ENCODE assay signal across 24 cellular contexts in genomic region chr14:30240002-30240401, GRCh38.
"Had no signal": no experiment of that assay in that cellular context is flagged by ENCODE, and none has a peak within 500 bp of the region (broad histone marks: within the 10 kb centered on the region; RNA-seq: fewer than 3 reads in every experiment).

No MANE protein-coding gene starts in this region.

- H3K4me3 Mint-ChIP-seq: activated CD4-positive, alpha-beta T cell treated with anti-CD3 and anti-CD28 coated beads, Interleukin-2, amount 10 ng/mL, durations not matched to agents 7 days and 5 days; activated T-cell treated with anti-CD3 and anti-CD28 coated beads, Interleukin-2, amount 50 U/mL, for 72 hours; memory B cell; naive B cell; stimulated activated naive CD8-positive, alpha-beta T cell treated with anti-CD3 and anti-CD28 coated beads, Interleukin-15, amount 100 ng/mL, for 72 hours had no signal

- H3K4me3 ChIP-seq: adrenal gland, breast epithelium, mucosa of descending colon, right atrium auricular region, skin epidermis, suprapubic skin, transverse colon, uterus had no signal

- H3K9me3 ChIP-seq: adrenal gland, breast epithelium, mucosa of descending colon, right atrium auricular region, suprapubic skin, transverse colon, uterus had no signal

- H3K36me3 Mint-ChIP-seq: activated naive CD4-positive, alpha-beta T cell treated with anti-CD3 and anti-CD28 coated beads, Interleukin-2, amount 50 U/mL, for 72 hours; memory B cell; naive B cell had no signal

- H3K4me1 Mint-ChIP-seq: activated CD4-positive, alpha-beta T cell treated with anti-CD3 and anti-CD28 coated beads, Interleukin-2, amount 10 ng/mL, durations not matched to agents 7 days and 5 days; naive B cell; stimulated activated naive CD8-positive, alpha-beta T cell treated with anti-CD3 and anti-CD28 coated beads, Interleukin-15, amount 100 ng/mL, for 72 hours had no signal

- H3K4me1 ChIP-seq: adrenal gland, breast epithelium, right atrium auricular region, transverse colon, uterus had no signal

- H3K9me3 Mint-ChIP-seq: activated CD4-positive, alpha-beta T cell treated with anti-CD3 and anti-CD28 coated beads, Interleukin-2, amount 10 ng/mL, durations not matched to agents 7 days and 5 days had no signal

- H3K27me3 ChIP-seq: adrenal gland, breast epithelium, right atrium auricular region, suprapubic skin, transverse colon, uterus had no signal

- H3K27me3 Mint-ChIP-seq: activated CD4-positive, alpha-beta T cell treated with anti-CD3 and anti-CD28 coated beads, Interleukin-2, amount 10 ng/mL, durations not matched to agents 7 days and 5 days; memory B cell; stimulated activated naive CD8-positive, alpha-beta T cell treated with anti-CD3 and anti-CD28 coated beads, Interleukin-15, amount 100 ng/mL, for 72 hours had no signal

- H3K27ac Mint-ChIP-seq: activated CD4-positive, alpha-beta T cell treated with anti-CD3 and anti-CD28 coated beads, Interleukin-2, amount 10 ng/mL, durations not matched to agents 7 days and 5 days; activated naive CD4-positive, alpha-beta T cell treated with anti-CD3 and anti-CD28 coated beads, Interleukin-2, amount 50 U/mL, for 72 hours; memory B cell; naive B cell had no signal

- H3K36me3 ChIP-seq: adrenal gland, breast epithelium, right atrium auricular region, suprapubic skin, transverse colon, uterus had no signal

- H3K27ac ChIP-seq: adrenal gland, breast epithelium, right atrium auricular region, skin epidermis, suprapubic skin, transverse colon, uterus had no signal

- DNase-seq: activated CD4-positive, alpha-beta T cell treated with anti-CD3 and anti-CD28 coated beads, Interleukin-2, amount 10 ng/mL, durations not matched to agents 7 days and 5 days; activated CD8-positive, alpha-beta memory T cell treated with anti-CD3 and anti-CD28 coated beads for 24 hours; activated gamma-delta T cell treated with Interleukin-2 at 50 U/mL for 16 hours; activated T-cell treated with anti-CD3 and anti-CD28 coated beads, Interleukin-2, amount 50 U/mL, for 72 hours; adrenal gland; cerebellar nuclear complex; cortex of kidney; erythroblast; foreskin melanocyte; kidney glomerular epithelial cell; left ventricle myocardium superior; mucosa of descending colon; naive B cell; stimulated activated CD4-positive, alpha-beta T cell treated with anti-CD3 and anti-CD28 coated beads, Interleukin-4, amount 100 ng/mL, for 1 hour; stimulated activated naive CD8-positive, alpha-beta T cell treated with anti-CD3 and anti-CD28 coated beads, Interleukin-15, amount 100 ng/mL, for 72 hours; T1000; transverse colon; uterus had no signal
